Comparison of ENCODE assay signal across 27 cellular contexts in the genomic region with DNA sequence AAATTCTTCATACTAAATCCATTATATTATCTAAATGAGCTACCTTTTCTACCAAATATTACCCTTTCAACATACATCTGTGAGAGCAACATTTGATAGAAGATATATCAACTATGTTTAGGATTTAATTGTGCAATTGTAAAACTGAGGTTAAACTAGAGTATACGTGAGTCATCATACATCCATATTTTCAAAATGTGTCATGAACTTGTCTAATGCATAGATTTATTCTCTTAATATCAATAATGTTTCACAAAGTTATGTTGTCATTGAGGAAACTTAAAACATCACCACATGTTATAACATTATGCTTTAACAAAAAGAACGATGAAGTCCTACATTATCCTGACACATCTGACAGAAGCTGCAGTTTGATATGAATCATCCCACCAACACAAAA.
"Had no signal": no experiment of that assay in that cellular context is flagged by ENCODE, and none has a peak within 500 bp of the region (broad histone marks: within the 10 kb centered on the region; RNA-seq: fewer than 3 reads in every experiment).

No MANE protein-coding gene starts in this region.

- H3K36me3 Mint-ChIP-seq: activated CD8-positive, alpha-beta memory T cell treated with anti-CD3 and anti-CD28 coated beads, Interleukin-2, amount 10 ng/mL, durations not matched to agents 7 days and 5 days; activated naive CD4-positive, alpha-beta T cell treated with anti-CD3 and anti-CD28 coated beads, Interleukin-2, amount 50 U/mL, for 24 hours; brain had no signal

- H3K4me1 Mint-ChIP-seq: activated B cell treated with CpG ODN at 0.5 μM for 24 hours; activated CD4-positive, alpha-beta T cell treated with anti-CD3 and anti-CD28 coated beads, Interleukin-2, amount 10 ng/mL, durations not matched to agents 24 days and 14 days; activated CD8-positive, alpha-beta memory T cell treated with anti-CD3 and anti-CD28 coated beads, Interleukin-2, amount 10 ng/mL, durations not matched to agents 7 days and 5 days; activated naive CD4-positive, alpha-beta T cell treated with anti-CD3 and anti-CD28 coated beads, Interleukin-2, amount 50 U/mL, for 24 hours; T-helper 17 cell had no signal

- FAIRE-seq: RCC 7860 had no signal

- H3K4me3 Mint-ChIP-seq: activated B cell treated with CpG ODN at 0.5 μM for 24 hours; activated CD4-positive, alpha-beta T cell treated with anti-CD3 and anti-CD28 coated beads, Interleukin-2, amount 10 ng/mL, durations not matched to agents 24 days and 14 days; activated CD8-positive, alpha-beta memory T cell treated with anti-CD3 and anti-CD28 coated beads, Interleukin-2, amount 10 ng/mL, durations not matched to agents 7 days and 5 days; activated naive CD4-positive, alpha-beta T cell treated with anti-CD3 and anti-CD28 coated beads, Interleukin-2, amount 50 U/mL, for 24 hours; activated T-cell treated with anti-CD3 and anti-CD28 coated beads, Interleukin-2, amount 50 U/mL, for 24 hours; activated T-helper 1 cell treated with anti-CD3 and anti-CD28 coated beads, Interleukin-12 subunit alpha, Interleukin-12 subunit beta, Interleukin-2, Interleukin-4 antibody, amounts not matched to agents 30 ng/mL and 10 ng/mL and 1 ng/mL, durations not matched to agents 14 hours and 24 hours and 36 hours; brain; T-helper 17 cell had no signal

- ATAC-seq: activated CD8-positive, alpha-beta memory T cell treated with anti-CD3 and anti-CD28 coated beads, Interleukin-2, amount 10 ng/mL, durations not matched to agents 7 days and 5 days; T-helper 17 cell had no signal

- H3K27me3 Mint-ChIP-seq: activated B cell treated with CpG ODN at 0.5 μM for 24 hours; activated CD4-positive, alpha-beta T cell treated with anti-CD3 and anti-CD28 coated beads, Interleukin-2, amount 10 ng/mL, durations not matched to agents 24 days and 14 days; activated CD8-positive, alpha-beta memory T cell treated with anti-CD3 and anti-CD28 coated beads, Interleukin-2, amount 10 ng/mL, durations not matched to agents 7 days and 5 days; activated naive CD4-positive, alpha-beta T cell treated with anti-CD3 and anti-CD28 coated beads, Interleukin-2, amount 50 U/mL, for 24 hours; activated T-cell treated with anti-CD3 and anti-CD28 coated beads, Interleukin-2, amount 50 U/mL, for 24 hours; brain; T-helper 17 cell had no signal

- DNase-seq: activated B cell treated with CpG ODN at 0.5 μM for 24 hours; activated CD4-positive, alpha-beta T cell treated with anti-CD3 and anti-CD28 coated beads for 1 hour; activated CD4-positive, alpha-beta T cell treated with anti-CD3 and anti-CD28 coated beads, Interleukin-2, amount 10 ng/mL, durations not matched to agents 24 days and 14 days; activated CD4-positive, alpha-beta T cell treated with anti-CD3 and anti-CD28 coated beads, Interleukin-2, amount 50 U/mL, for 48 hours; activated CD8-positive, alpha-beta memory T cell treated with anti-CD3 and anti-CD28 coated beads, Interleukin-2, amount 10 ng/mL, durations not matched to agents 7 days and 5 days; activated effector memory CD4-positive, alpha-beta T cell treated with Interleukin-2 at 50 U/mL for 16 hours; activated naive CD4-positive, alpha-beta T cell; activated T-cell treated with anti-CD3 and anti-CD28 coated beads, Interleukin-2, amount 50 U/mL, for 24 hours; aorta; cerebellar nuclear complex; KG1; MV-4-11; NCI-H1417 treated with DMSO at 0.1 percent for 48 hours; NCI-H1694; NCI-H2029; NCI-H2107; NCI-H2171 treated with DMSO at 0.1 percent for 48 hours; NCI-H226; NCI-H510A; NCI-H69; SIG-M5; T-helper 17 cell; T-helper 9 cell had no signal

- H3K27ac Mint-ChIP-seq: activated B cell treated with CpG ODN at 0.5 μM for 24 hours; activated CD4-positive, alpha-beta T cell treated with anti-CD3 and anti-CD28 coated beads, Interleukin-2, amount 10 ng/mL, durations not matched to agents 24 days and 14 days; activated CD8-positive, alpha-beta memory T cell treated with anti-CD3 and anti-CD28 coated beads, Interleukin-2, amount 10 ng/mL, durations not matched to agents 7 days and 5 days; activated naive CD4-positive, alpha-beta T cell treated with anti-CD3 and anti-CD28 coated beads, Interleukin-2, amount 50 U/mL, for 24 hours; activated T-cell treated with anti-CD3 and anti-CD28 coated beads, Interleukin-2, amount 50 U/mL, for 24 hours; activated T-helper 1 cell treated with anti-CD3 and anti-CD28 coated beads, Interleukin-12 subunit alpha, Interleukin-12 subunit beta, Interleukin-2, Interleukin-4 antibody, amounts not matched to agents 30 ng/mL and 10 ng/mL and 1 ng/mL, durations not matched to agents 14 hours and 24 hours and 36 hours; brain; T-helper 17 cell had no signal
